8 cellular contexts compared by ENCODE assay signal in the genomic region with DNA sequence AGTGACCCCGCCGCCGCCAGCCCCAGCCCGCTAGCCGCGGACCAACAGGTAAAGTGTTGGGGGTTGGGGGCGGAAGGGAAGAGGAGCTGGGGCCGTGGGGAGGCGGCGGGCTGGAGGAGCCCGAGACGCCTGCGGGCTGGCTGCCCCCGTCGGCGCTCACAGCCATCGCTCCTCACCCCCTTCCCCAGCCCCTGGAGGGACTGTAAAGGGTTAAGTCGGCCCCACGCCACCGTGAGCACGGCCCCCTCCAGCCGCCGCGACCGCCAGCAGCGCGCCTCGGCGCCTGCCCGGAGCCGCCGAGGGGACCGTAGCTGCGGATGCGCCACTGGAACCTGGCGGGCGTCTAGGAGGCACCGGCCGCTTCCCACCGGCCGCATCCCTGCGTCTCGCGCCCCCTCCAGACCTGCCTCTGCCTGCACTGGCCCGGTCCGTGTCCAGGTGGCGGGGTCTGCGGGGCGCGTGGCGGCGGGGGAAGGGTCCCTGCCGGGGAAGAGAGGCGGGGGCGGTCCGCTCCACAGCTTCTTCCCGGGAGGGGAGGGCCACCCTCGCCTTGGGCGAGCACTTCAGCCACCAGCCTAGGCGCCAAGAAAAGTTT. TPM values are rescaled to one million over a fixed set of nuclear protein-coding genes. Genes with fewer than 3 reads are reported as not detected.
A peak's percentile ranks its signal among the peaks of the same experiment; 100 is the strongest.
DNase-seq lines count a peak whose midpoint lies in the region; ATAC-seq, FAIRE-seq and TF ChIP-seq lines count a peak whose summit lies in the region.

No MANE protein-coding gene starts in this region.

- intact Hi-C loops in body of pancreas (cut with DNase I), result no loop called here

- H3K27ac ChIP-seq in body of pancreas, result no peak overlapping the region

- H3K27me3 ChIP-seq in body of pancreas, result no peaks in the 10 kb centered on the region

- DNase-seq in GM12891 (ENCODE audit: insufficient read length, low spot score), result peak; percentile 42
- peak; percentile 57 for DNase-seq in NCI-H526 treated with DMSO at 0.1 percent for 48 hours (lab: John Stamatoyannopoulos, UW)
- peak in 3 of 4 donors; percentile 12 to 17 (median 13) for DNase-seq in body of pancreas
- DNase-seq in islet precursor cell, result peak; percentile 82
- DNase-seq in stimulated activated CD4-positive, alpha-beta T cell treated with anti-CD3 and anti-CD28 coated beads, Interleukin-4, amount 100 ng/mL, for 1 hour, result peak; percentile 6

- TF ChIP-seq CTCF in body of pancreas (IDR thresholded peaks at IDR 0.05), result no peak

- H3K4me1 ChIP-seq in body of pancreas, result peaks cover 27% of the 10 kb centered on the region

- 0 to 1% methylated on average over 7 to 54 of the region's 60 CpGs for WGBS in body of pancreas, 2 donors

- no peaks in the 10 kb centered on the region for H3K36me3 ChIP-seq in body of pancreas (replicated peaks in 1 of 2; ENCODE audit: insufficient read depth in 1 of 2, low read depth in 2 of 2)

- no peaks in the 10 kb centered on the region for H3K9me3 ChIP-seq in body of pancreas

- peak; percentile 9 for ATAC-seq in HG02610 (IDR thresholded peaks at IDR 0.05; ENCODE audit: unreplicated experiment)
- no peak for ATAC-seq in body of pancreas
- ATAC-seq in HG03378 (IDR thresholded peaks at IDR 0.05; ENCODE audit: unreplicated experiment), result no peak
- no peak for ATAC-seq in HG03097 (IDR thresholded peaks at IDR 0.05; ENCODE audit: low FRiP score, unreplicated experiment)

- H3K4me3 ChIP-seq in body of pancreas, result peak overlapping the region; percentile 27 to 67

- no peak for TF ChIP-seq POLR2A in GM12891 (IDR thresholded peaks at IDR 0.05; ENCODE audit: low read depth, low read length)
- no peak for TF ChIP-seq POLR2A in body of pancreas (IDR thresholded peaks at IDR 0.05)

- no peak for FAIRE-seq in GM12891 (lab: Jason Lieb, UNC)

TF ChIP-seq in GM12891, 5 proteins besides CTCF, POLR2A, EP300 and RAD21:
- TF ChIP-seq TAF1 (IDR thresholded peaks at IDR 0.05; ENCODE audit: low read depth, low read length) (no peak), POU2F2 (IDR thresholded peaks at IDR 0.05; ENCODE audit: low read depth, low read length) (no peak), SPI1 (IDR thresholded peaks at IDR 0.05; ENCODE audit: low read depth, low read length) (no peak), PAX5 (IDR thresholded peaks at IDR 0.05; ENCODE audit: insufficient read depth, low read length, severe bottlenecking) (no peak), POLR2AphosphoS5 (IDR thresholded peaks at IDR 0.05; ENCODE audit: low read depth, low read length) (no peak)

RNA-seq across cellular contexts. Expression of gene MED12L, which starts 0.5 kb away (rescaled TPM):
- polyA plus RNA-seq in GM12891 (2012; ENCODE audit: low read depth, missing spikeins), result 0.06 TPM
- under 1 TPM; 0.33 to 0.78 TPM for total RNA-seq in body of pancreas

Comparison
In these comparisons a context has a peak if more than half of its experiments do, and no peak if none do; other contexts are left out.
1. DNase-seq: peak in every context shown above with its lines; median percentile 82 in islet precursor cell; 57 in NCI-H526 treated with DMSO at 0.1 percent for 48 hours; 42 in GM12891; 13 in body of pancreas; 6 in stimulated activated CD4-positive, alpha-beta T cell treated with anti-CD3 and anti-CD28 coated beads, Interleukin-4, amount 100 ng/mL, for 1 hour.